In the genomic region with DNA sequence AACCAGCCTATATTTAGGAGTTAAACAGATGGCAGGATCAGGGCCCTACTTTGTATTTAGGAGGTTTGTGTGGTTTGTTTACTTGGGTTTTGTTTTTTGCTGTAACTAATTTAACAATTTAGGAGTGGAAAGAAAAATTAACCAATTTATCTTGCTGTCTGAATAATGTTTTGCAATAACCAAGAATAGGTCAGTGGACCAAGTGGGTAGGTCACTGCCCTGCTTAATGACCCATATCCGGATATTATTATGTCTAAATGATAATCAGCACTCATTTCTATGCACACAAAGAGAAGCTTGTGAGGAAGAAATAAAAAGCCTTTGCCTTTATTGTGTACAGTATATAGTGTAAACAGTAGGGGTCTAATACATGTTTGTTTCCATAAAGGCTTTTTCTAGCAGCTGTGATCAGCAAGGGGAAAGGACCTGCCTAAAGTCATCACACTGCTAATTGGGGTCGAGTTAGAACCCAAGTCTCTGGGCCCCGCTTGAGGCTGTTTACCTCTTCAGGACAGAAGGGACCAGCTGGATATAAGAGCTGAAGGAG, we compare ENCODE assay signal across 16 cellular contexts.
"Had no signal": no experiment of that assay in that cellular context is flagged by ENCODE, and none has a peak within 500 bp of the region (broad histone marks: within the 10 kb centered on the region; RNA-seq: fewer than 3 reads in every experiment).

No MANE protein-coding gene starts in this region.

- H3K4me3 ChIP-seq: left lung, psoas muscle, right lobe of liver, smooth muscle cell, suprapubic skin, upper lobe of right lung had no signal

- DNase-seq: activated CD4-positive, alpha-beta T cell treated with anti-CD3 and anti-CD28 coated beads, Interleukin-2, amount 50 U/mL, for 1 hour; activated CD8-positive, alpha-beta memory T cell treated with anti-CD3 and anti-CD28 coated beads for 24 hours; activated naive CD8-positive, alpha-beta T cell treated with anti-CD3 and anti-CD28 coated beads, Interleukin-2, amount 10 ng/mL, durations not matched to agents 7 days and 5 days; hippocampal formation; left lung; naive thymus-derived CD8-positive, alpha-beta T cell; psoas muscle; right lobe of liver; upper lobe of right lung had no signal

- H3K27me3 ChIP-seq: left lung, right lobe of liver, suprapubic skin, upper lobe of right lung had no signal

- ATAC-seq: activated CD4-positive, CD25-positive, alpha-beta regulatory T cell treated with anti-CD3 and anti-CD28 coated beads, Interleukin-2, amount 50 U/mL, for 24 hours; esophagus mucosa; left lung; naive thymus-derived CD8-positive, alpha-beta T cell; psoas muscle; upper lobe of right lung had no signal

- H3K27ac ChIP-seq: psoas muscle, suprapubic skin, upper lobe of right lung had no signal

- H3K4me1 Mint-ChIP-seq: activated naive CD8-positive, alpha-beta T cell treated with anti-CD3 and anti-CD28 coated beads, Interleukin-2, amount 10 ng/mL, durations not matched to agents 7 days and 5 days; memory B cell; naive thymus-derived CD8-positive, alpha-beta T cell had no signal

- H3K4me3 Mint-ChIP-seq: activated naive CD8-positive, alpha-beta T cell treated with anti-CD3 and anti-CD28 coated beads, Interleukin-2, amount 10 ng/mL, durations not matched to agents 7 days and 5 days; activated T-helper 1 cell treated with anti-CD3 and anti-CD28 coated beads, Interleukin-12 subunit alpha, Interleukin-12 subunit beta, Interleukin-2, Interleukin-4 antibody, amounts not matched to agents 30 ng/mL and 10 ng/mL and 1 ng/mL, durations not matched to agents 14 hours and 24 hours and 36 hours; memory B cell; naive thymus-derived CD8-positive, alpha-beta T cell; stimulated activated naive CD8-positive, alpha-beta T cell treated with anti-CD3 and anti-CD28 coated beads, Interleukin-15, Interleukin-2, amounts not matched to agents 100 ng/mL and 50 ng/mL, for 24 hours had no signal

- H3K36me3 ChIP-seq: left lung, right lobe of liver, suprapubic skin, upper lobe of right lung had no signal

- H3K27ac Mint-ChIP-seq: activated naive CD8-positive, alpha-beta T cell treated with anti-CD3 and anti-CD28 coated beads, Interleukin-2, amount 10 ng/mL, durations not matched to agents 7 days and 5 days; activated T-helper 1 cell treated with anti-CD3 and anti-CD28 coated beads, Interleukin-12 subunit alpha, Interleukin-12 subunit beta, Interleukin-2, Interleukin-4 antibody, amounts not matched to agents 30 ng/mL and 10 ng/mL and 1 ng/mL, durations not matched to agents 14 hours and 24 hours and 36 hours; memory B cell; stimulated activated naive CD8-positive, alpha-beta T cell treated with anti-CD3 and anti-CD28 coated beads, Interleukin-15, Interleukin-2, amounts not matched to agents 100 ng/mL and 50 ng/mL, for 24 hours had no signal

- H3K27me3 Mint-ChIP-seq: memory B cell; naive thymus-derived CD8-positive, alpha-beta T cell; stimulated activated naive CD8-positive, alpha-beta T cell treated with anti-CD3 and anti-CD28 coated beads, Interleukin-15, Interleukin-2, amounts not matched to agents 100 ng/mL and 50 ng/mL, for 24 hours had no signal

- H3K9me3 Mint-ChIP-seq: activated naive CD8-positive, alpha-beta T cell treated with anti-CD3 and anti-CD28 coated beads, Interleukin-2, amount 10 ng/mL, durations not matched to agents 7 days and 5 days; activated T-helper 1 cell treated with anti-CD3 and anti-CD28 coated beads, Interleukin-12 subunit alpha, Interleukin-12 subunit beta, Interleukin-2, Interleukin-4 antibody, amounts not matched to agents 30 ng/mL and 10 ng/mL and 1 ng/mL, durations not matched to agents 14 hours and 24 hours and 36 hours; memory B cell; naive thymus-derived CD8-positive, alpha-beta T cell; stimulated activated naive CD8-positive, alpha-beta T cell treated with anti-CD3 and anti-CD28 coated beads, Interleukin-15, Interleukin-2, amounts not matched to agents 100 ng/mL and 50 ng/mL, for 24 hours had no signal

- H3K4me2 ChIP-seq: smooth muscle cell had no signal

- H3K36me3 Mint-ChIP-seq: activated naive CD8-positive, alpha-beta T cell treated with anti-CD3 and anti-CD28 coated beads, Interleukin-2, amount 10 ng/mL, durations not matched to agents 7 days and 5 days; memory B cell; naive thymus-derived CD8-positive, alpha-beta T cell had no signal

- H3K9me3 ChIP-seq: left lung, psoas muscle, right lobe of liver, suprapubic skin, upper lobe of right lung had no signal
